8 cellular contexts compared by ENCODE assay signal in genomic region chr11:85627998-85628770, GRCh38. TPM values are rescaled to one million over a fixed set of nuclear protein-coding genes. Genes with fewer than 3 reads are reported as not detected.
A peak's percentile ranks its signal among the peaks of the same experiment; 100 is the strongest.
DNase-seq lines count a peak whose midpoint lies in the region; ATAC-seq and TF ChIP-seq lines count a peak whose summit lies in the region.

Gene TMEM126B, plus strand, starts transcription at chr11:85628593. Its CDS starts 15 bp downstream, at chr11:85628608.

- POLR2A ChIA-PET in AG04450 (lab: Yijun Ruan, JAX): interaction anchor here (0.7 to 2.6 kb wide), 5 partner anchors 9 to 57 kb away, joined by 3 to 18 read pairs (median 4); partner anchors contain the start of gene TMEM126A
- POLR2A ChIA-PET in WTC11 (lab: Charles Lee): interaction anchor here (0.6 to 2.6 kb wide), 4 partner anchors 19 to 340 kb away, joined by 3 to 14 read pairs (median 9); partner anchors contain the start of genes CREBZF and TMEM126A

- no peaks in the 10 kb centered on the region for H3K27me3 ChIP-seq in AG04450 (ENCODE audit: control insufficient read depth, insufficient read depth, low read length)
- no peaks in the 10 kb centered on the region for H3K27me3 ChIP-seq in spleen (replicated peaks in 1 of 7)

- peak within 1 kb of the TSS; percentile 90 for H3K4me3 ChIP-seq in AG04450 (ENCODE audit: low read depth, low read length)
- H3K4me3 ChIP-seq in cardiac fibroblast (replicated peaks in 1 of 2; ENCODE audit: low read depth in 2 of 2, low read length in 2 of 2): peak within 1 kb of the TSS; percentile 66 to 85
- H3K4me3 ChIP-seq in spleen: peak within 1 kb of the TSS; percentile 70 to 93 (median 79)

- H3K9me3 ChIP-seq in AG04450 (ENCODE audit: control insufficient read depth, insufficient read depth, low read length) (no peaks in the 10 kb centered on the region), spleen (no peaks in the 10 kb centered on the region)

- H3K36me3 Mint-ChIP-seq in WTC11 (peaks cover 14% of the 10 kb centered on the region), immature natural killer cell (peaks cover 0 to under 1% (median 0%) of the 10 kb centered on the region in 3 donors)

- peaks cover 5 to 57% (median 33%) of the 10 kb centered on the region in 6 donors for H3K4me1 ChIP-seq in spleen

- TF ChIP-seq CTCF in AG04450 (IDR thresholded peaks at IDR 0.05; ENCODE audit: low read depth, low read length): no peak
- TF ChIP-seq CTCF in WTC11 (IDR thresholded peaks at IDR 0.05): no peak
- no peak for TF ChIP-seq CTCF in cardiac fibroblast (IDR thresholded peaks at IDR 0.05; ENCODE audit: low read depth, low read length)
- TF ChIP-seq CTCF in spleen (IDR thresholded peaks at IDR 0.05 in 8 of 11, conservative IDR thresholded peaks at IDR 0.05 in 3 of 11): peak in 1 of 11 experiments; percentile 39

- CTCF ChIA-PET in AG04450 (lab: Charles Lee): interaction anchor here (0.8 kb wide), 1 partner anchor 12 kb away, joined by 3 read pairs; no protein-coding TSS in a partner anchor
- CTCF ChIA-PET in WTC11 (lab: Charles Lee): interaction anchor here (0.6 to 2.1 kb wide), 7 partner anchors 11 to 521 kb away, joined by 3 to 12 read pairs (median 5); partner anchors contain the start of gene CCDC83

- DNase-seq in AG04450 (ENCODE audit: low read depth, low spot score) (peak; percentile 86), NCI-H226 (peak; percentile 98), WTC11 (ENCODE audit: low spot score) (peak; percentile 97), cardiac fibroblast (ENCODE audit: low read depth in 2 of 2) (peak; percentile 96 to 97), immature natural killer cell (peak; percentile 92 to 94 (median 93)), spleen (peak; percentile 99)

- H3K27ac Mint-ChIP-seq in WTC11 (peak within 1 kb of the TSS; percentile 98), immature natural killer cell (peak within 1 kb of the TSS; percentile 94 to 98 (median 96))

- TF ChIP-seq POLR2A in spleen (IDR thresholded peaks at IDR 0.05): peak in 2 of 3 donors; percentile 80 to 81

- H3K27ac ChIP-seq in AG04450 (ENCODE audit: low read depth, low read length) (peak within 1 kb of the TSS; percentile 80), spleen (peak within 1 kb of the TSS; percentile 74 to 95 (median 92))

- H3K36me3 ChIP-seq in spleen: peaks cover 0 to 26% (median 10%) of the 10 kb centered on the region in 6 donors

- H3K27me3 Mint-ChIP-seq in WTC11 (ENCODE audit: low read depth) (no peaks in the 10 kb centered on the region), immature natural killer cell (ENCODE audit: low read depth in 3 of 3) (peaks cover 0 to 10% (median 8%) of the 10 kb centered on the region in 3 donors)

- H3K4me3 Mint-ChIP-seq in WTC11 (peak within 1 kb of the TSS; percentile 100), immature natural killer cell (peak within 1 kb of the TSS; percentile 94 to 99 (median 97))

- H3K4me1 Mint-ChIP-seq in WTC11: peaks cover 28% of the 10 kb centered on the region
- H3K4me1 Mint-ChIP-seq in immature natural killer cell: peaks cover 40 to 41% of the 10 kb centered on the region in 2 donors

- H3K9me3 Mint-ChIP-seq in WTC11: no peaks in the 10 kb centered on the region
- H3K9me3 Mint-ChIP-seq in immature natural killer cell: no peaks in the 10 kb centered on the region

- ATAC-seq in GM18909 (IDR thresholded peaks at IDR 0.05; ENCODE audit: poor library complexity, unreplicated experiment) (peak; percentile 99), HG03175 (IDR thresholded peaks at IDR 0.05; ENCODE audit: unreplicated experiment) (peak; percentile 99), WTC11 (peak; percentile 99)

- intact Hi-C loops in spleen (cut with DNase I; ENCODE audit: low total_unique reads): no loop called here

- WGBS in spleen, 5 donors: 0% methylated on average over 22 to 41 of the region's 41 CpGs

TF ChIP-seq in WTC11, 78 proteins besides CTCF, POLR2A, EP300 and RAD21 (continues in another document):
- TF ChIP-seq ZNF425 (CRISPR knock-in tag; conservative IDR thresholded peaks at IDR 0.05) (no peak), GABPB1 (CRISPR knock-in tag; IDR thresholded peaks at IDR 0.05) (peak; percentile 63), MYBL2 (CRISPR knock-in tag; IDR thresholded peaks at IDR 0.05) (peak; percentile 85), SP1 (CRISPR knock-in tag; conservative IDR thresholded peaks at IDR 0.05) (peak; percentile 94), USF2 (CRISPR knock-in tag; IDR thresholded peaks at IDR 0.05) (peak; percentile 97), ZNF512 (CRISPR knock-in tag; IDR thresholded peaks at IDR 0.05; ENCODE audit: borderline replicate concordance) (no peak), ETV6 (CRISPR knock-in tag; IDR thresholded peaks at IDR 0.05) (peak; percentile 15; the same call in 1 of the 2 replicates), FOXK1 (CRISPR knock-in tag; IDR thresholded peaks at IDR 0.05) (peak; percentile 78; the same call in 1 of the 2 replicates), ARID4B (CRISPR knock-in tag; IDR thresholded peaks at IDR 0.05; ENCODE audit: borderline replicate concordance) (0 out of 2 replicates have a peak, but pooled peaks have one; percentile 53), ELF4 (CRISPR knock-in tag; IDR thresholded peaks at IDR 0.05; ENCODE audit: low read depth) (0 out of 2 replicates have a peak, but pooled peaks have one; percentile 24), ZNF416 (CRISPR knock-in tag; IDR thresholded peaks at IDR 0.05) (no peak)

RNA-seq across cellular contexts. Expression of gene TMEM126B, which starts in this region (rescaled TPM):
- polyA plus RNA-seq in AG04450 (2011; rRNA removed) (59.0 and 86.2 TPM in 2 replicates), immature natural killer cell (100 to 1,000 TPM in 1 of 3 donors, 10 to 100 TPM in 2; 67.0 to 101 (median 68.9) TPM), spleen (10 to 100 TPM; 63.6 to 84.0 (median 80.7) TPM)
- polyA minus RNA-seq in AG04450 (2011; rRNA and poly(A)+ RNA removed): 10.0 and 15.1 TPM in 2 replicates
- total RNA-seq in WTC11 (2021) (52.8 to 65.8 TPM (median 63.8 TPM) in 3 replicates), spleen (10 to 100 TPM; 32.5 to 60.5 (median 44.4) TPM)

Comparison
In these comparisons a context has a peak if more than half of its experiments do, and no peak if none do; other contexts are left out.
1. Peak in every context shown above with its lines: DNase-seq, ATAC-seq, H3K4me3 ChIP-seq and H3K27ac ChIP-seq.